Comparison of ENCODE assay signal across 1 cellular context in the genomic region with DNA sequence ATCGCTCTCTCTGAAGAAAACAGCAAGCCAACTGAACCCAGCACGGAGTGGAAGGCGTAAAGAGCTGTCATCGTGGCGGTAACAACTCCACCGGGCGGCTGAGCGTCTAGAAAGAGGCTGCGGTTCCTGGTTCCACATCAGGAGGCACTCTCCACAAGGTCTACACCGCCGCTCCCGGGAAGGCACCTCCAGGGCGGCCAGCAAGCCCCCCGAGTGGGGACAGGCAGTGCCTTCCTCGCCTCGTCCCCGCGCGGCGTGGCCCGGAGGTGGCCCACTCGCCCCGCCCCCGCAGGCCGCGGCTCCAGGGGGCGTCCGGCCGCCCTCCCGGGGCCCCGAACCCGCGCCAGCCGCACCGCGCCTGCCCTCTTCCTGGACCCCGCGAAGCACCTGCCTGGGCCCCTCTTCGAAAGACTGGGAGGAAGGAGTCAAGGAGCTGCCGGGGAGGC.
TF ChIP-seq lines count a peak whose summit lies in the region.

No MANE protein-coding gene starts in this region.

TF ChIP-seq in K562, 482 proteins besides CTCF, POLR2A, EP300 and RAD21 (continued from another document and continues in another):
- no peak for TF ChIP-seq FOXP4 (CRISPR knock-in tag; IDR thresholded peaks at IDR 0.05; ENCODE audit: borderline replicate concordance)
- peak; percentile 21; the same call in 1 of the 2 replicates for TF ChIP-seq ZBTB7A (IDR thresholded peaks at IDR 0.05; ENCODE audit: borderline replicate concordance, control insufficient read depth, low read depth, low read length)
- TF ChIP-seq ZNF77 (CRISPR knock-in tag; IDR thresholded peaks at IDR 0.05): no peak
- no peak for TF ChIP-seq ZKSCAN1 (IDR thresholded peaks at IDR 0.05; ENCODE audit: low read depth, low read length)
- TF ChIP-seq ADNP (tag; IDR thresholded peaks at IDR 0.05): peak; percentile 94
- TF ChIP-seq RNF2 (IDR thresholded peaks at IDR 0.05): no peak
- TF ChIP-seq EZH2 (IDR thresholded peaks at IDR 0.05; ENCODE audit: borderline replicate concordance, low read depth, low read length): no peak
- TF ChIP-seq MED1 (CRISPR knock-in tag; IDR thresholded peaks at IDR 0.05; ENCODE audit: borderline replicate concordance): no peak
- TF ChIP-seq IRF9 (tag; IDR thresholded peaks at IDR 0.05): no peak
- no peak for TF ChIP-seq SNAPC5 (CRISPR knock-in tag; IDR thresholded peaks at IDR 0.05)
- no peak for TF ChIP-seq DIDO1 (tag; IDR thresholded peaks at IDR 0.05; ENCODE audit: low read depth)
- no peak for TF ChIP-seq ZNF707 (CRISPR knock-in tag; conservative IDR thresholded peaks at IDR 0.05)
- TF ChIP-seq HMG20A (CRISPR knock-in tag; conservative IDR thresholded peaks at IDR 0.05): no peak
- no peak for TF ChIP-seq ZNF584 (CRISPR knock-in tag; IDR thresholded peaks at IDR 0.05; ENCODE audit: low read depth)
- no peak for TF ChIP-seq TAL1 (IDR thresholded peaks at IDR 0.05)
- TF ChIP-seq, protein P1, sequence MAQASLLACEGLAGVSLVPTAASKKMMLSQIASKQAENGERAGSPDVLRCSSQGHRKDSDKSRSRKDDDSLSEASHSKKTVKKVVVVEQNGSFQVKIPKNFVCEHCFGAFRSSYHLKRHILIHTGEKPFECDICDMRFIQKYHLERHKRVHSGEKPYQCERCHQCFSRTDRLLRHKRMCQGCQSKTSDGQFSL (CRISPR knock-in tag; IDR thresholded peaks at IDR 0.05): no peak
- TF ChIP-seq, protein P1 (tag; IDR thresholded peaks at IDR 0.05): no peak
- no peak for TF ChIP-seq CHD1 (IDR thresholded peaks at IDR 0.05; ENCODE audit: low read length)
- TF ChIP-seq NR2C1 (IDR thresholded peaks at IDR 0.05): no peak
- TF ChIP-seq NR2C1 (tag; IDR thresholded peaks at IDR 0.05): no peak
- peak; percentile 27; the same call in 1 of the 2 replicates for TF ChIP-seq SIN3B (IDR thresholded peaks at IDR 0.05; ENCODE audit: low read depth)
- no peak for TF ChIP-seq ZBTB5 (IDR thresholded peaks at IDR 0.05)
- no peak for TF ChIP-seq KAT8 (IDR thresholded peaks at IDR 0.05; ENCODE audit: low read depth)
- no peak for TF ChIP-seq ZMIZ1 (IDR thresholded peaks at IDR 0.05; ENCODE audit: low read depth in 2 of 2, low read length in 2 of 2)
- no peak for TF ChIP-seq HMBOX1 (IDR thresholded peaks at IDR 0.05)
- no peak for TF ChIP-seq CHAMP1 (IDR thresholded peaks at IDR 0.05)
- TF ChIP-seq NUFIP1 (IDR thresholded peaks at IDR 0.05; ENCODE audit: partially characterized antibody): no peak
- no peak for TF ChIP-seq MLLT1 (IDR thresholded peaks at IDR 0.05)
- TF ChIP-seq RFX7 (CRISPR knock-in tag; IDR thresholded peaks at IDR 0.05): no peak
- no peak for TF ChIP-seq NFIX (CRISPR knock-in tag; IDR thresholded peaks at IDR 0.05; ENCODE audit: low read depth)
- TF ChIP-seq ZNF121 (CRISPR knock-in tag; conservative IDR thresholded peaks at IDR 0.05): no peak
- no peak for TF ChIP-seq SMAD2 (IDR thresholded peaks at IDR 0.05; ENCODE audit: low read depth, low read length)
- TF ChIP-seq FOXP1 (CRISPR knock-in tag; IDR thresholded peaks at IDR 0.05): peak; percentile 72; the same call in 1 of the 2 replicates
- TF ChIP-seq OTX1 (CRISPR knock-in tag; IDR thresholded peaks at IDR 0.05): no peak
- TF ChIP-seq ZC3H4 (CRISPR knock-in tag; IDR thresholded peaks at IDR 0.05; ENCODE audit: borderline replicate concordance): no peak
- TF ChIP-seq NEUROD1 (IDR thresholded peaks at IDR 0.05; ENCODE audit: borderline replicate concordance, low read depth, low read length, partially characterized antibody): no peak
- no peak for TF ChIP-seq SMC3 (conservative IDR thresholded peaks at IDR 0.05; ENCODE audit: insufficient read depth, low read depth, low read length)
- TF ChIP-seq, protein P2, sequence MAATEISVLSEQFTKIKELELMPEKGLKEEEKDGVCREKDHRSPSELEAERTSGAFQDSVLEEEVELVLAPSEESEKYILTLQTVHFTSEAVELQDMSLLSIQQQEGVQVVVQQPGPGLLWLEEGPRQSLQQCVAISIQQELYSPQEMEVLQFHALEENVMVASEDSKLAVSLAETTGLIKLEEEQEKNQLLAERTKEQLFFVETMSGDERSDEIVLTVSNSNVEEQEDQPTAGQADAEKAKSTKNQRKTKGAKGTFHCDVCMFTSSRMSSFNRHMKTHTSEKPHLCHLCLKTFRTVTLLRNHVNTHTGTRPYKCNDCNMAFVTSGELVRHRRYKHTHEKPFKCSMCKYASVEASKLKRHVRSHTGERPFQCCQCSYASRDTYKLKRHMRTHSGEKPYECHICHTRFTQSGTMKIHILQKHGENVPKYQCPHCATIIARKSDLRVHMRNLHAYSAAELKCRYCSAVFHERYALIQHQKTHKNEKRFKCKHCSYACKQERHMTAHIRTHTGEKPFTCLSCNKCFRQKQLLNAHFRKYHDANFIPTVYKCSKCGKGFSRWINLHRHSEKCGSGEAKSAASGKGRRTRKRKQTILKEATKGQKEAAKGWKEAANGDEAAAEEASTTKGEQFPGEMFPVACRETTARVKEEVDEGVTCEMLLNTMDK (IDR thresholded peaks at IDR 0.05; ENCODE audit: borderline replicate concordance, insufficient read depth, low read depth, low read length, poor library complexity, severe bottlenecking): no peak
- TF ChIP-seq SAFB (IDR thresholded peaks at IDR 0.05; ENCODE audit: borderline replicate concordance, low read depth, low read length): peak; percentile 76
- TF ChIP-seq SREBF2 (CRISPR knock-in tag; IDR thresholded peaks at IDR 0.05): no peak
- TF ChIP-seq RUNX1 (IDR thresholded peaks at IDR 0.05; ENCODE audit: low read depth): no peak
- TF ChIP-seq ZNF695 (CRISPR knock-in tag; IDR thresholded peaks at IDR 0.05): no peak
- no peak for TF ChIP-seq PML (IDR thresholded peaks at IDR 0.05; ENCODE audit: low read length)
- TF ChIP-seq STAG1 (CRISPR knock-in tag; IDR thresholded peaks at IDR 0.05; ENCODE audit: borderline replicate concordance): no peak
- TF ChIP-seq, protein P3, sequence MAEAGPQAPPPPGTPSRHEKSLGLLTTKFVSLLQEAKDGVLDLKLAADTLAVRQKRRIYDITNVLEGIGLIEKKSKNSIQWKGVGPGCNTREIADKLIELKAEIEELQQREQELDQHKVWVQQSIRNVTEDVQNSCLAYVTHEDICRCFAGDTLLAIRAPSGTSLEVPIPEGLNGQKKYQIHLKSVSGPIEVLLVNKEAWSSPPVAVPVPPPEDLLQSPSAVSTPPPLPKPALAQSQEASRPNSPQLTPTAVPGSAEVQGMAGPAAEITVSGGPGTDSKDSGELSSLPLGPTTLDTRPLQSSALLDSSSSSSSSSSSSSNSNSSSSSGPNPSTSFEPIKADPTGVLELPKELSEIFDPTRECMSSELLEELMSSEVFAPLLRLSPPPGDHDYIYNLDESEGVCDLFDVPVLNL (CRISPR knock-in tag; IDR thresholded peaks at IDR 0.05; ENCODE audit: low read depth): no peak
- TF ChIP-seq NR4A1 (CRISPR knock-in tag; IDR thresholded peaks at IDR 0.05): no peak
- 0 out of 2 replicates have a peak, but pooled peaks have one; percentile 33 for TF ChIP-seq NR4A1 (tag; IDR thresholded peaks at IDR 0.05)
